In genomic region chr11:33867996-33868645, GRCh38 we compare ENCODE assay signal across 8 cellular contexts. TPM values are rescaled to one million over a fixed set of nuclear protein-coding genes. Genes with fewer than 3 reads are reported as not detected.
DNase-seq lines count a peak whose midpoint lies in the region; ATAC-seq and TF ChIP-seq lines count a peak whose summit lies in the region.

No MANE protein-coding gene starts in this region.

- H3K9me3 Mint-ChIP-seq in CD8-positive, alpha-beta T cell, result no peaks in the 10 kb centered on the region
- no peaks in the 10 kb centered on the region for H3K9me3 Mint-ChIP-seq in effector memory CD8-positive, alpha-beta T cell

- peaks cover 23% of the 10 kb centered on the region for H3K4me1 Mint-ChIP-seq in CD8-positive, alpha-beta T cell (ENCODE audit: low read depth)
- peaks cover 5 to 8% of the 10 kb centered on the region in 2 donors for H3K4me1 Mint-ChIP-seq in effector memory CD8-positive, alpha-beta T cell (ENCODE audit: low read depth in 2 of 2)

- no peaks in the 10 kb centered on the region for H3K36me3 ChIP-seq in CD8-positive, alpha-beta T cell (ENCODE audit: insufficient read depth, low read length)
- no peaks in the 10 kb centered on the region for H3K36me3 ChIP-seq in neuronal stem cell (replicated peaks in 1 of 2; ENCODE audit: control insufficient read depth in 2 of 2, insufficient read depth in 2 of 2, low read length in 2 of 2)

- no peaks in the 10 kb centered on the region for H3K9me3 ChIP-seq in CD8-positive, alpha-beta T cell (ENCODE audit: low read length)
- no peaks in the 10 kb centered on the region for H3K9me3 ChIP-seq in neuronal stem cell (replicated peaks in 1 of 2; ENCODE audit: control insufficient read depth in 2 of 2, insufficient read depth in 1 of 2, low read depth in 1 of 2, low read length in 2 of 2)

- no peaks in the 10 kb centered on the region for H3K36me3 Mint-ChIP-seq in CD8-positive, alpha-beta T cell
- H3K36me3 Mint-ChIP-seq in effector memory CD8-positive, alpha-beta T cell (ENCODE audit: insufficient read depth), result no peaks in the 10 kb centered on the region

- peak overlapping the region; percentile 80 for H3K4me2 ChIP-seq in neuronal stem cell (ENCODE audit: insufficient read depth, low read length, poor library complexity, severe bottlenecking)

- H3K4me3 ChIP-seq in CD8-positive, alpha-beta T cell (ENCODE audit: low read depth, low read length), result no peak overlapping the region
- no peak overlapping the region for H3K4me3 ChIP-seq in neuronal stem cell (ENCODE audit: low read length in 2 of 2)

- no peak for TF ChIP-seq CTCF in CD8-positive, alpha-beta T cell (IDR thresholded peaks at IDR 0.05)

- no peak overlapping the region for H4K91ac ChIP-seq in neuronal stem cell (ENCODE audit: low read depth, low read length, poor library complexity)

- peaks cover 18% of the 10 kb centered on the region for H3K4me1 ChIP-seq in CD8-positive, alpha-beta T cell (ENCODE audit: insufficient read depth, low read length)
- peaks cover 5 to 8% of the 10 kb centered on the region in 2 donors for H3K4me1 ChIP-seq in neuronal stem cell (ENCODE audit: control insufficient read depth in 2 of 2, insufficient read depth in 1 of 2, low read depth in 1 of 2, low read length in 2 of 2)

- CTCF ChIA-PET in CD8-positive, alpha-beta T cell (lab: Charles Lee), result interaction anchor here (1.1 to 1.9 kb wide), 4 partner anchors 8 to 120 kb away, joined by 4 to 9 read pairs (median 6); no protein-coding TSS in a partner anchor

- no peak overlapping the region for H4K8ac ChIP-seq in neuronal stem cell (ENCODE audit: low read depth, low read length)

- ATAC-seq in CD8-positive, alpha-beta T cell, result no peak
- ATAC-seq in effector memory CD8-positive, alpha-beta T cell (replicated peaks), result no peak
- no peak for ATAC-seq in HG02884 (IDR thresholded peaks at IDR 0.05; ENCODE audit: unreplicated experiment)

- H3K14ac ChIP-seq in neuronal stem cell (ENCODE audit: low read length), result no peak overlapping the region

- H3K9ac ChIP-seq in neuronal stem cell (ENCODE audit: low read depth, low read length, poor library complexity), result no peak overlapping the region

- H2BK120ac ChIP-seq in neuronal stem cell (ENCODE audit: low read depth, low read length), result no peak overlapping the region

- H3K4me3 Mint-ChIP-seq in CD8-positive, alpha-beta T cell, result peak overlapping the region; percentile 75
- peak overlapping the region; percentile 40 to 49 for H3K4me3 Mint-ChIP-seq in effector memory CD8-positive, alpha-beta T cell

- no peak overlapping the region for H2BK5ac ChIP-seq in neuronal stem cell (ENCODE audit: low read length)

- peaks cover 14% of the 10 kb centered on the region for H3K27me3 ChIP-seq in CD8-positive, alpha-beta T cell (ENCODE audit: insufficient read depth, low read length)
- H3K27me3 ChIP-seq in neuronal stem cell (ENCODE audit: control insufficient read depth in 3 of 3, insufficient read depth in 3 of 3, low read depth in 1 of 3, low read length in 3 of 3), result peaks cover 7 to 95% (median 33%) of the 10 kb centered on the region in 3 experiments

- POLR2A ChIA-PET in CD8-positive, alpha-beta T cell (lab: Charles Lee), result no interaction called here

- H3K79me1 ChIP-seq in neuronal stem cell (ENCODE audit: low read depth, low read length), result no peaks in the 10 kb centered on the region

- DNase-seq in CD8-positive, alpha-beta T cell, result no peak
- peak; percentile 33 for DNase-seq in MV-4-11 (lab: John Stamatoyannopoulos, UW)
- no peak for DNase-seq in effector memory CD8-positive, alpha-beta T cell
- no peak for DNase-seq in neuronal stem cell (ENCODE audit: low spot score)
- DNase-seq in AG08396 (ENCODE audit: low spot score), result no peak
- DNase-seq in effector CD4-positive, alpha-beta T cell, result no peak
- no peak for DNase-seq in C1 segment of cervical spinal cord (lab: John Stamatoyannopoulos, UW)

- no peak overlapping the region for H3K4ac ChIP-seq in neuronal stem cell (ENCODE audit: low read length)

- H2AFZ ChIP-seq in neuronal stem cell (ENCODE audit: low read length), result no peak overlapping the region

- no peak overlapping the region for H3K27ac Mint-ChIP-seq in CD8-positive, alpha-beta T cell
- no peak overlapping the region for H3K27ac Mint-ChIP-seq in effector memory CD8-positive, alpha-beta T cell

- H2BK12ac ChIP-seq in neuronal stem cell (ENCODE audit: low read length), result no peak overlapping the region

- no peak overlapping the region for H2BK15ac ChIP-seq in neuronal stem cell (ENCODE audit: low read length)

- no peak overlapping the region for H3K23ac ChIP-seq in neuronal stem cell (ENCODE audit: low read depth, low read length, poor library complexity)

- H3K27me3 Mint-ChIP-seq in CD8-positive, alpha-beta T cell (ENCODE audit: low read depth), result peaks cover 61% of the 10 kb centered on the region
- peaks cover 76 to 87% of the 10 kb centered on the region in 2 donors for H3K27me3 Mint-ChIP-seq in effector memory CD8-positive, alpha-beta T cell

- H3K18ac ChIP-seq in neuronal stem cell (ENCODE audit: low read length), result no peak overlapping the region

- intact Hi-C loops in CD8-positive, alpha-beta T cell (cut with DNase I, micrococcal nuclease), result loop anchor here in 1 of 2 experiments (5.0 kb wide), 1 partner anchor 114 kb away; no protein-coding TSS in a partner anchor

- no CpG with 5 or more reads among the region's 7 CpGs for WGBS in neuronal stem cell (ENCODE audit: extremely low coverage in 2 of 2, insufficient read length in 2 of 2, insufficient replicate concordance in 1 of 2), 2 donors

- no peak overlapping the region for H2AK5ac ChIP-seq in neuronal stem cell (ENCODE audit: low read depth, low read length)

- H3K27ac ChIP-seq in CD8-positive, alpha-beta T cell (ENCODE audit: low read depth, low read length), result no peak overlapping the region
- H3K27ac ChIP-seq in neuronal stem cell (replicated peaks; ENCODE audit: low read length), result no peak overlapping the region

RNA-seq across cellular contexts. Expression of gene LMO2, which starts 23.8 kb away (rescaled TPM):
- total RNA-seq in CD8-positive, alpha-beta T cell, result not detected
- polyA plus RNA-seq in neuronal stem cell (2013, experiment 1 of 2), result 1.9 TPM
- polyA plus RNA-seq in neuronal stem cell (2013, experiment 2 of 2), result 1.8 TPM
